ENCODE assay signal across 1 cellular context in genomic region chr2:203282101-203282500, GRCh38.
TF ChIP-seq lines count a peak whose summit lies in the region.

No MANE protein-coding gene starts in this region.

TF ChIP-seq in HCT116, 20 proteins besides CTCF, POLR2A, EP300 and RAD21 (continued from another document):
- TF ChIP-seq REST (IDR thresholded peaks at IDR 0.05; ENCODE audit: low read depth) (no peak), POLR2AphosphoS5 (IDR thresholded peaks at IDR 0.05; ENCODE audit: low read depth, low read length) (no peak), EGR1 (IDR thresholded peaks at IDR 0.05; ENCODE audit: low read depth) (no peak), ZNF274 (IDR thresholded peaks at IDR 0.05; ENCODE audit: low read depth, low read length) (no peak), EZH2phosphoT487 (IDR thresholded peaks at IDR 0.05; ENCODE audit: borderline replicate concordance) (no peak), EZH2 (IDR thresholded peaks at IDR 0.05) (no peak), CBX3 (IDR thresholded peaks at IDR 0.05; ENCODE audit: low read depth) (no peak)
